ENCODE assay signal across 14 cellular contexts in genomic region chr2:203155406-203155805, GRCh38.
DNase-seq lines count a peak whose midpoint lies in the region; ATAC-seq and TF ChIP-seq lines count a peak whose summit lies in the region.
"Had no signal": no experiment of that assay in that cellular context is flagged by ENCODE, and none has a peak within 500 bp of the region (broad histone marks: within the 10 kb centered on the region; RNA-seq: fewer than 3 reads in every experiment).

No MANE protein-coding gene starts in this region.

- H3K79me2 ChIP-seq in Loucy (ENCODE audit: insufficient read depth, low read length) = no peaks in the 10 kb centered on the region

- H3K36me3 ChIP-seq in breast epithelium (peaks cover 4% of the 10 kb centered on the region), Loucy (ENCODE audit: insufficient read depth, low read length) (no peaks in the 10 kb centered on the region), ovary (no peaks in the 10 kb centered on the region)

- no peaks in the 10 kb centered on the region for H3K27me3 ChIP-seq in breast epithelium
- H3K27me3 ChIP-seq in Loucy (ENCODE audit: insufficient read depth, low read length, poor library complexity, severe bottlenecking) = no peaks in the 10 kb centered on the region
- no peaks in the 10 kb centered on the region for H3K27me3 ChIP-seq in ovary
- H3K27me3 ChIP-seq: SJCRH30 had no signal

- H3K4me3 ChIP-seq in breast epithelium (no peak overlapping the region), Loucy (ENCODE audit: low read length, poor library complexity, severe bottlenecking) (no peak overlapping the region), ovary (no peak overlapping the region)
- H3K4me3 ChIP-seq: SJCRH30 had no signal

- no peak overlapping the region for H3K27ac Mint-ChIP-seq in MCF 10A (ENCODE audit: low read depth, unreplicated experiment)
- H3K27ac Mint-ChIP-seq in activated T-helper 17 cell treated with anti-CD3 and anti-CD28 coated beads, Interleukin-2, amount 50 U/mL, for 72 hours = peak overlapping the region; percentile 39

- no peak overlapping the region for H3K27ac ChIP-seq in breast epithelium
- no peak overlapping the region for H3K27ac ChIP-seq in ovary
- H3K27ac ChIP-seq: epithelial cell of prostate, SJCRH30 had no signal

- ATAC-seq in activated T-helper 17 cell treated with anti-CD3 and anti-CD28 coated beads, Interleukin-2, amount 50 U/mL, for 72 hours (replicated peaks) = no peak

- no peaks in the 10 kb centered on the region for H3K27me3 Mint-ChIP-seq in MCF 10A (ENCODE audit: insufficient read depth, unreplicated experiment)
- H3K27me3 Mint-ChIP-seq in activated T-helper 17 cell treated with anti-CD3 and anti-CD28 coated beads, Interleukin-2, amount 50 U/mL, for 72 hours = no peaks in the 10 kb centered on the region
- H3K27me3 Mint-ChIP-seq: naive B cell had no signal

- no peak overlapping the region for H2AFZ ChIP-seq in Loucy (ENCODE audit: low read length)

- POLR2A ChIA-PET in MCF 10A (lab: Yijun Ruan, JAX) = interaction anchor here (0.5 kb wide), 1 partner anchor 174 kb away, joined by 4 read pairs; no protein-coding TSS in a partner anchor

- H3K4me2 ChIP-seq in Loucy (ENCODE audit: low read depth, low read length, poor library complexity, severe bottlenecking) = no peak overlapping the region

- H3F3A ChIP-seq in Loucy (ENCODE audit: low read depth) = no peaks in the 10 kb centered on the region

- intact Hi-C loops in MCF 10A (cut with micrococcal nuclease) (no loop called here), breast epithelium (cut with DNase I; ENCODE audit: low total_unique reads) (no loop called here), ovary (cut with DNase I) (no loop called here)

- TF ChIP-seq CTCF in MCF 10A (IDR thresholded peaks at IDR 0.05; ENCODE audit: unreplicated experiment) (peak; percentile 10), breast epithelium (IDR thresholded peaks at IDR 0.05) (no peak), Loucy (conservative IDR thresholded peaks at IDR 0.05; ENCODE audit: low read length) (peak; percentile 44), ovary (IDR thresholded peaks at IDR 0.05) (no peak)

- DNase-seq in MCF 10A (ENCODE audit: unreplicated experiment) (peak; percentile 2), breast epithelium (ENCODE audit: low spot score in 2 of 2) (no peak), mesenteric fat pad (ENCODE audit: low spot score) (no peak), activated T-cell treated with anti-CD3 and anti-CD28 coated beads for 4 hours (no peak), GOT3 (lab: John Stamatoyannopoulos, UW) (no peak), ovary (no peak)
- DNase-seq: activated CD8-positive, alpha-beta memory T cell treated with anti-CD3 and anti-CD28 coated beads, Interleukin-2, amount 50 U/mL, for 48 hours; KG1; naive B cell; NCI-H187 treated with DMSO at 0.1 percent for 48 hours; SJCRH30 had no signal

- H3K9me2 ChIP-seq in Loucy (replicated peaks; ENCODE audit: low read depth, low read length) = no peaks in the 10 kb centered on the region

- no peak overlapping the region for H3K4me3 Mint-ChIP-seq in MCF 10A (ENCODE audit: unreplicated experiment)
- no peak overlapping the region for H3K4me3 Mint-ChIP-seq in activated T-helper 17 cell treated with anti-CD3 and anti-CD28 coated beads, Interleukin-2, amount 50 U/mL, for 72 hours
- H3K4me3 Mint-ChIP-seq: naive B cell had no signal

- 91 to 100% (median 94%) methylated on average over 1 of the region's 1 CpG for WGBS in ovary, 3 donors

- peaks cover 59% of the 10 kb centered on the region for H3K36me3 Mint-ChIP-seq in MCF 10A (ENCODE audit: insufficient read depth, unreplicated experiment)
- H3K36me3 Mint-ChIP-seq in activated T-helper 17 cell treated with anti-CD3 and anti-CD28 coated beads, Interleukin-2, amount 50 U/mL, for 72 hours (ENCODE audit: low read depth) = peaks cover 11% of the 10 kb centered on the region

- no peaks in the 10 kb centered on the region for H3K9me3 Mint-ChIP-seq in MCF 10A (ENCODE audit: unreplicated experiment)
- H3K9me3 Mint-ChIP-seq in activated T-helper 17 cell treated with anti-CD3 and anti-CD28 coated beads, Interleukin-2, amount 50 U/mL, for 72 hours = no peaks in the 10 kb centered on the region
- H3K9me3 Mint-ChIP-seq: naive B cell had no signal

- no peak for TF ChIP-seq EP300 in ovary (IDR thresholded peaks at IDR 0.05)

- TF ChIP-seq POLR2A in breast epithelium (IDR thresholded peaks at IDR 0.05) (no peak), ovary (IDR thresholded peaks at IDR 0.05) (no peak)

- H3K9me3 ChIP-seq in breast epithelium (no peaks in the 10 kb centered on the region), Loucy (ENCODE audit: insufficient read depth, low read depth, low read length) (no peaks in the 10 kb centered on the region), ovary (no peaks in the 10 kb centered on the region)
- H3K9me3 ChIP-seq: SJCRH30 had no signal

- H3K4me1 Mint-ChIP-seq in MCF 10A (ENCODE audit: insufficient read depth, unreplicated experiment) = peaks cover 8% of the 10 kb centered on the region
- peaks cover 6% of the 10 kb centered on the region for H3K4me1 Mint-ChIP-seq in activated T-helper 17 cell treated with anti-CD3 and anti-CD28 coated beads, Interleukin-2, amount 50 U/mL, for 72 hours

- H3K4me1 ChIP-seq in breast epithelium = no peaks in the 10 kb centered on the region
- H3K4me1 ChIP-seq in Loucy (ENCODE audit: insufficient read depth, low read length, poor library complexity, severe bottlenecking) = no peaks in the 10 kb centered on the region
- H3K4me1 ChIP-seq in ovary (ENCODE audit: insufficient read depth) = no peaks in the 10 kb centered on the region
- H3K4me1 ChIP-seq: SJCRH30 had no signal

- no TSS peak for BruUV-seq in MCF 10A (replicated peaks; lab: Mats Ljungman, UMichigan)

- CTCF ChIA-PET in MCF 10A (lab: Yijun Ruan, JAX) = interaction anchor here (0.7 to 1.2 kb wide), 4 partner anchors 11 to 502 kb away, joined by 3 to 5 read pairs (median 4); no protein-coding TSS in a partner anchor

- H4K20me1 ChIP-seq in Loucy (ENCODE audit: insufficient read depth, low read length, poor library complexity, severe bottlenecking) = no peaks in the 10 kb centered on the region

- H3K9ac ChIP-seq in Loucy (ENCODE audit: low read depth, low read length, poor library complexity, severe bottlenecking) = no peak overlapping the region

Comparison
In these comparisons a context has a peak if more than half of its experiments do, and no peak if none do; other contexts are left out.
1. CTCF ChIP-seq: peak in MCF 10A (single experiment) and Loucy (single experiment); none in breast epithelium (0 of 3) and ovary (0 of 3).